ENCODE assay signal across 8 cellular contexts in the genomic region with DNA sequence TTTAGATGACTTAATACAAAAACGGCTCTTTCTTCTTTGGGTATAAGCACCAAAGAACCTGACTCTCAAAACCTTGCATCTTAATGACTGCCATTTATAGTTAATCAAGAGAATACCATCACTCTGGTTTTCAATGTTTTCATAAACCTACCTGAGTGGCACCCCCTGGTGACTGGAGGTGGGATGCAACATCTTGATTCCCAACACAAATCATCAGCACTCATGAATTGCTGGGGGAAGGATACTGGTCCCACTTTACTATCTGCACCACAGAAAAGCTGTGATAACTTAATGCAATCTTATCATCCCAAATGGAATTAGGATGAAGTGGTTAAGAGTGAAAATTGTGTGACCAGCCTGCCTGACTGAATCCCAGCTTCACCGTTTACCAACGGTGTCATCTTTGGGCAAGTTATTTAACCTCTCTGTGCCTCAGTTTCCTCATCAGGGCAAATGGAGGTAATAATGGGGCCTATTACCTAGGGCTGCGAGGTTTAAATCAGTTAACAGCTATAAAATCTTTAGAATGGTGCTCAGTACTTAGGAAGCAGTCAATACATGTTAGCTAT.
DNase-seq lines count a peak whose midpoint lies in the region; ATAC-seq and TF ChIP-seq lines count a peak whose summit lies in the region.

No MANE protein-coding gene starts in this region.

- no peaks in the 10 kb centered on the region for H3K27me3 Mint-ChIP-seq in nephron (ENCODE audit: low read depth)

- no peaks in the 10 kb centered on the region for H3K9me3 Mint-ChIP-seq in nephron

- H3K27ac ChIP-seq in 22Rv1 = no peak overlapping the region

- DNase-seq in RPMI7951 (ENCODE audit: low read depth) (peak; percentile 5), G401 (ENCODE audit: low spot score) (no peak), SIG-M5 (lab: John Stamatoyannopoulos, UW) (no peak)
- peak; percentile 8 for DNase-seq in central memory CD4-positive, alpha-beta T cell

- peaks cover 55% of the 10 kb centered on the region for H3K4me1 Mint-ChIP-seq in nephron

- H3K4me3 Mint-ChIP-seq in nephron = no peak overlapping the region

- in situ Hi-C loops in G401 (cut with HindIII; ENCODE audit: low sequenced_read_pairs) = no loop called here

- TF ChIP-seq CTCF in 22Rv1 (IDR thresholded peaks at IDR 0.05) (peak; percentile 59), nephron (IDR thresholded peaks at IDR 0.05; ENCODE audit: unreplicated experiment in 3 of 3) (peak; percentile 32 to 42 (median 35))

- H3K27ac Mint-ChIP-seq in nephron = peak overlapping the region; percentile 99

- H3K36me3 Mint-ChIP-seq in nephron (ENCODE audit: low read depth) = peaks cover 14% of the 10 kb centered on the region

- ATAC-seq in GM18858 (IDR thresholded peaks at IDR 0.05; ENCODE audit: unreplicated experiment) (peak; percentile 32), HG03097 (IDR thresholded peaks at IDR 0.05; ENCODE audit: low FRiP score, unreplicated experiment) (no peak)

Comparison
In these comparisons a context has a peak if more than half of its experiments do, and no peak if none do; other contexts are left out.
1. DNase-seq: peak in RPMI7951 (single experiment) and central memory CD4-positive, alpha-beta T cell (single experiment); none in G401 (single experiment) and SIG-M5 (single experiment).